9 cellular contexts compared by ENCODE assay signal in the genomic region with DNA sequence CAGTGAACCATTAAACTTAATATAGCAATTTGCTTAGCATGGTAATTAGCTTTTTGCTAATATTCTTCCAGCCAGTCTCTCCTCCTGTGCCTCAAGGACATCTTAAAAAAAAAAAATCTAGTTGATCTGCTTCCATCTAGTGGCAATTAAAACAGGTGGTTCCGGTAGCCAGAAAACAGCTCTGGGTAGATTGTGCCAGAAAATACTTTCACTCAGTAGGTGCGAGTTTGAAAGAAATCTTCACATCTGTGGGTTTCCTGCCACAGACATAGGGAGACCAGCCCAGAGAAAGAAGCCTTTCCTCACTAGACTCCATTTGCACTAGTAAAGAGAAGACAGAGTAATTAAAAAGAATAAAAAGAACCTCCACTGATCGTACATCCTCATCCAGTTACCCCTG. TPM values are rescaled to one million over a fixed set of nuclear protein-coding genes. Genes with fewer than 3 reads are reported as not detected.
A peak's percentile ranks its signal among the peaks of the same experiment; 100 is the strongest.
DNase-seq lines count a peak whose midpoint lies in the region; ATAC-seq and TF ChIP-seq lines count a peak whose summit lies in the region.
"Had no signal": no experiment of that assay in that cellular context is flagged by ENCODE, and none has a peak within 500 bp of the region (broad histone marks: within the 10 kb centered on the region; RNA-seq: fewer than 3 reads in every experiment).

No MANE protein-coding gene starts in this region.

- H3K9me3 ChIP-seq in DND-41 (ENCODE audit: insufficient read depth, low read length, severe bottlenecking) (no peaks in the 10 kb centered on the region), mesenchymal stem cell (ENCODE audit: control insufficient read depth, low read length) (no peaks in the 10 kb centered on the region)
- H3K9me3 ChIP-seq: thyroid gland had no signal

- 86% methylated on average over 3 of the region's 3 CpGs for WGBS in mesenchymal stem cell

- DNase-seq in DND-41 (peak; percentile 82), HL-60 (ENCODE audit: low read depth in 1 of 2, low spot score in 1 of 2) (no peak), middle frontal gyrus (ENCODE audit: extremely low spot score, low spot score) (no peak), mesenchymal stem cell (no peak), D341Med (ENCODE audit: low spot score) (no peak), UCSD-AML1 (lab: John Stamatoyannopoulos, UW; ENCODE audit: unreplicated experiment) (no peak)
- peak in 1 of 2 donors; percentile 59 for DNase-seq in central memory CD8-positive, alpha-beta T cell (ENCODE audit: low spot score in 2 of 2)
- DNase-seq: thyroid gland had no signal

- H3K27me3 Mint-ChIP-seq in central memory CD8-positive, alpha-beta T cell, result no peaks in the 10 kb centered on the region

- H3K4ac ChIP-seq in mesenchymal stem cell (ENCODE audit: low read depth in 1 of 2, low read length in 2 of 2), result no peak overlapping the region

- H4K8ac ChIP-seq in mesenchymal stem cell (ENCODE audit: low read length), result no peak overlapping the region

- H3K9ac ChIP-seq in DND-41 (ENCODE audit: low read depth, low read length) (peak overlapping the region; percentile 49), mesenchymal stem cell (ENCODE audit: low read length) (no peak overlapping the region)

- H3K4me2 ChIP-seq in DND-41 (ENCODE audit: insufficient read depth, low read length) (peak overlapping the region; percentile 55), mesenchymal stem cell (ENCODE audit: low read length, poor library complexity, severe bottlenecking) (no peak overlapping the region)

- no peak overlapping the region for H2BK5ac ChIP-seq in mesenchymal stem cell (ENCODE audit: low read depth, low read length, poor library complexity, severe bottlenecking)

- peaks cover 5% of the 10 kb centered on the region for H3K79me2 ChIP-seq in DND-41 (ENCODE audit: insufficient read depth, low read length)

- TF ChIP-seq CTCF in DND-41 (IDR thresholded peaks at IDR 0.05; ENCODE audit: borderline replicate concordance, extremely low read depth, low read length, poor library complexity, severe bottlenecking) (peak; percentile 75), HL-60 (IDR thresholded peaks at IDR 0.05; ENCODE audit: insufficient read depth, low read length) (no peak)

- H3K36me3 Mint-ChIP-seq in central memory CD8-positive, alpha-beta T cell (ENCODE audit: insufficient read depth), result peaks cover 57% of the 10 kb centered on the region

- H2AK5ac ChIP-seq in mesenchymal stem cell (ENCODE audit: low read length, severe bottlenecking), result no peak overlapping the region

- H2BK120ac ChIP-seq in mesenchymal stem cell (ENCODE audit: low read depth, low read length), result no peak overlapping the region

- no peak overlapping the region for H3K18ac ChIP-seq in mesenchymal stem cell (ENCODE audit: low read depth in 1 of 2, low read length in 2 of 2)

- H3K27me3 ChIP-seq in DND-41 (ENCODE audit: insufficient read depth, low read length, poor library complexity), result no peaks in the 10 kb centered on the region
- no peaks in the 10 kb centered on the region for H3K27me3 ChIP-seq in HL-60 (ENCODE audit: insufficient read depth, poor library complexity, severe bottlenecking)
- H3K27me3 ChIP-seq in mesenchymal stem cell (ENCODE audit: control insufficient read depth in 1 of 2, insufficient read depth in 1 of 2, low read length in 2 of 2), result peaks cover 2 to 7% of the 10 kb centered on the region in 2 experiments
- H3K27me3 ChIP-seq: thyroid gland had no signal

- H2BK12ac ChIP-seq in mesenchymal stem cell (ENCODE audit: low read length in 2 of 2), result no peak overlapping the region

- peaks cover 90% of the 10 kb centered on the region for H3K4me1 Mint-ChIP-seq in central memory CD8-positive, alpha-beta T cell

- peak overlapping the region; percentile 52 for H3K4me3 Mint-ChIP-seq in central memory CD8-positive, alpha-beta T cell

- peaks cover 52% of the 10 kb centered on the region for H3K36me3 ChIP-seq in DND-41 (ENCODE audit: insufficient read depth, low read length)
- H3K36me3 ChIP-seq in mesenchymal stem cell (ENCODE audit: control insufficient read depth in 1 of 2, insufficient read depth in 2 of 2, low read depth in 1 of 2, low read length in 2 of 2), result no peaks in the 10 kb centered on the region
- H3K36me3 ChIP-seq: thyroid gland had no signal

- ATAC-seq in DND-41 (ENCODE audit: insufficient read depth, low read depth), result peak; percentile 78
- peak; percentile 42 for ATAC-seq in GM19351 (IDR thresholded peaks at IDR 0.05; ENCODE audit: unreplicated experiment)
- ATAC-seq in central memory CD8-positive, alpha-beta T cell (replicated peaks; ENCODE audit: extremely low read depth, poor library complexity, severe bottlenecking), result peak; percentile 77

- H3K4me1 ChIP-seq in DND-41 (ENCODE audit: insufficient read depth, low read length), result peaks cover 100% of the 10 kb centered on the region
- no peaks in the 10 kb centered on the region for H3K4me1 ChIP-seq in mesenchymal stem cell (ENCODE audit: control insufficient read depth, insufficient read depth, low read depth, low read length)
- H3K4me1 ChIP-seq: thyroid gland had no signal

- H2AFZ ChIP-seq in DND-41 (ENCODE audit: low read depth, low read length), result 0 out of 2 replicates have a peak overlapping the region, but pooled peaks have one; percentile 12
- H2AFZ ChIP-seq in mesenchymal stem cell (ENCODE audit: low read depth, low read length), result no peak overlapping the region

- no peak overlapping the region for H3K14ac ChIP-seq in mesenchymal stem cell (ENCODE audit: low read length in 2 of 2)

- H4K20me1 ChIP-seq in DND-41 (ENCODE audit: insufficient read depth, low read length), result no peaks in the 10 kb centered on the region

- no peaks in the 10 kb centered on the region for H3K9me3 Mint-ChIP-seq in central memory CD8-positive, alpha-beta T cell

- H3K27ac Mint-ChIP-seq in central memory CD8-positive, alpha-beta T cell (ENCODE audit: low read depth), result peak overlapping the region; percentile 82

- H3K4me3 ChIP-seq in DND-41 (ENCODE audit: low read depth in 1 of 2, low read length in 2 of 2), result no peak overlapping the region; a peak in 1 of 4 replicates
- no peak overlapping the region for H3K4me3 ChIP-seq in HL-60 (replicated peaks; ENCODE audit: insufficient read depth, low read length)
- H3K4me3 ChIP-seq in mesenchymal stem cell (ENCODE audit: insufficient read depth in 1 of 2, low read depth in 1 of 2, low read length in 2 of 2), result no peak overlapping the region
- H3K4me3 ChIP-seq: thyroid gland had no signal

- no peak overlapping the region for H4K91ac ChIP-seq in mesenchymal stem cell (ENCODE audit: low read length)

- H3K27ac ChIP-seq in DND-41 (ENCODE audit: low read length) (peak overlapping the region; percentile 97), HL-60 (replicated peaks) (peak overlapping the region; percentile 4; the same call in 1 of the 2 replicates), mesenchymal stem cell (ENCODE audit: low read length, poor library complexity, severe bottlenecking) (no peak overlapping the region)
- H3K27ac ChIP-seq: thyroid gland had no signal

- H2BK15ac ChIP-seq in mesenchymal stem cell (ENCODE audit: low read depth, poor library complexity, severe bottlenecking), result no peak overlapping the region

- H3K23ac ChIP-seq in mesenchymal stem cell (ENCODE audit: low read length in 2 of 2), result no peak overlapping the region

- H3K79me1 ChIP-seq in mesenchymal stem cell (replicated peaks; ENCODE audit: low read length, poor library complexity, severe bottlenecking), result no peaks in the 10 kb centered on the region

RNA-seq across cellular contexts. Expression of a gene that starts 17.1 kb away (rescaled TPM):
- 0.94 TPM for polyA plus RNA-seq in mesenchymal stem cell (2013, experiment 1 of 2)
- polyA plus RNA-seq in mesenchymal stem cell (2013, experiment 2 of 2), result 0.99 TPM

RNA-seq across cellular contexts. Expression of a gene that starts 39.6 kb away (rescaled TPM):
- polyA plus RNA-seq in mesenchymal stem cell (2013, experiment 1 of 2), result not detected
- polyA plus RNA-seq in mesenchymal stem cell (2013, experiment 2 of 2), result not detected
